Comparison of ENCODE assay signal across 19 cellular contexts in the genomic region with DNA sequence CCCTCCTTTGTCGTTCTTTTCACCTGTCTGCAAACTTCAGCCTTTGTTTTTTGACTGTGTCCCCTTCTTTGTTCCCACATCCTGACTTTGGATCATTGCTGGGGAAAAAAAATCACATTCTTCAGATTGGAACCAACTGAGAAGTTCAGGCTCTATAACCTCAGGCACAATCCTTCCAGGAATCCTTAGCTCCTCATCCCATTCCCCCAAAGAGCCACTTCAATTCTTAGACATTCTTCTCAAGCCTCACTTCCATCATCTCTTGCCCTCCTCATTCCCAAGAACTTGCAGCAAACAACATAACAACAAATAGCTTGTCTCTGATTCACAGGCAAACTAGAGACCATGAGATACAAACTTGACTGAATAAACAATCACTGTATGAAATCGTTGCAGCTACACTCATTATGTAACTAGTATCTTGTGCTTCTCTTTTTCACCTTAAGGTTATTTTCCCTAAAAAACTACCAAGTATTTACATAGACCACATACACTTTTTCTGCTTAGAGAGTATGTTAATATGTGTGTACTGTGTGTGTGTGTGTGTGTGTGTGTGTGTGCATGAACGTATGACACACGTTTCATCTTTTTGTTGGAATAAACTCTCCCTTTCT.
"Had no signal": no experiment of that assay in that cellular context is flagged by ENCODE, and none has a peak within 500 bp of the region (broad histone marks: within the 10 kb centered on the region; RNA-seq: fewer than 3 reads in every experiment).

No MANE protein-coding gene starts in this region.

- H3K4me3 ChIP-seq: colonic mucosa, heart right ventricle, ovary, right lobe of liver, smooth muscle cell, stomach had no signal

- DNase-seq: activated CD4-positive, alpha-beta T cell treated with anti-CD3 and anti-CD28 coated beads for 48 hours; activated CD4-positive, CD25-positive, alpha-beta regulatory T cell; activated CD8-positive, alpha-beta T cell treated with anti-CD3 and anti-CD28 coated beads for 36 hours; activated naive CD4-positive, alpha-beta T cell; activated naive CD8-positive, alpha-beta T cell treated with anti-CD3 and anti-CD28 coated beads for 36 hours; activated T-cell treated with anti-CD3 and anti-CD28 coated beads, Interleukin-2, amount 50 U/mL, for 1 hour; amygdala; central memory CD4-positive, alpha-beta T cell; colonic mucosa; heart right ventricle; mesendoderm; naive thymus-derived CD8-positive, alpha-beta T cell; ovary; right lobe of liver; stimulated activated CD4-positive, alpha-beta T cell treated with anti-CD3 and anti-CD28 coated beads, Interleukin-4, amount 100 ng/mL, for 1 hour; stomach; T-helper 1 cell; T1000 had no signal

- H3K27ac ChIP-seq: colonic mucosa, heart right ventricle, ovary, right lobe of liver, stomach had no signal
